ENCODE assay signal across 8 cellular contexts in the genomic region with DNA sequence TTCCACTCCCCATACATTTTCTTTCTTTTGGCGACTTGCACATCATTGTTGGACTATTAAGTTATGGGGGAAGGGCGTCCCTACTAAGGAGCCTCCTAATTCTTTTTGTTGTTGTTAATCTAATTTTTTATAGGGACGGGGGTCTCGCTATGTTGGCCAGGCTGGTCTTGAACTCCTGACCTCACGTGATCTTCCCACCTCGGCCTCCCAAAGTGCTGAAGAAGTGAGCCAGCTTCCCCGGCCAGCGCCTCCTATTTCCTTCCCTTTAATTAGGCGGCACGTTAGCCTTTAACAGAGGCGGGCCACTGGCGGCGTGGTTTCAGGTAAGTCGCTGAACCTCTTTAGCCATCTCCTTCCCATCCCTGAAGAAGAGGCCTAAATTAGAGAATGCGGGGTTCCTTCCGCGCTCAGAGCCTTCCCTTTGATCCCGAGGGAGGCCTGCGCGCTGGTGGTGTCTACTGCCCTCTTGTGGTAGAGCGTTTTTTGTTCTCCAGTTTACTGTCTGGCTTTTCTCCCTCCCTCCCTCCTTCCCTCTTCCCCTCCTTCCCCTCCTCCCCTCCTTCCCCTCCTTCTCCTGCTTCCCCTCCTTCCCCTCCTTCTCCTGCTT. TPM values are rescaled to one million over a fixed set of nuclear protein-coding genes. Genes with fewer than 3 reads are reported as not detected.
DNase-seq lines count a peak whose midpoint lies in the region; ATAC-seq and TF ChIP-seq lines count a peak whose summit lies in the region.

No MANE protein-coding gene starts in this region.

- H3K4me3 ChIP-seq in CD8-positive, alpha-beta T cell (ENCODE audit: low read depth, low read length), result peak overlapping the region; percentile 39
- H3K4me3 ChIP-seq in NT2/D1 (ENCODE audit: insufficient read length, low read depth), result no peak overlapping the region
- no peak overlapping the region for H3K4me3 ChIP-seq in epithelial cell of proximal tubule (ENCODE audit: low read depth, low read length)
- peak overlapping the region; percentile 9 to 43 for H3K4me3 ChIP-seq in mucosa of rectum (ENCODE audit: low read length in 2 of 2)

- no peaks in the 10 kb centered on the region for H3K9me3 ChIP-seq in CD8-positive, alpha-beta T cell (ENCODE audit: low read length)
- H3K9me3 ChIP-seq in NT2/D1 (ENCODE audit: insufficient read depth, low read length) (no peaks in the 10 kb centered on the region), mucosa of rectum (ENCODE audit: control insufficient read depth in 2 of 2, low read length in 2 of 2) (no peaks in the 10 kb centered on the region)

- DNase-seq in CD8-positive, alpha-beta T cell, result peak in 6 of 7 experiments; percentile 31 to 69 (median 58)
- DNase-seq in HuH-7.5 (ENCODE audit: low spot score) (peak; percentile 43), NT2/D1 (ENCODE audit: low read depth, low spot score) (peak; percentile 77), epithelial cell of proximal tubule (ENCODE audit: low read depth) (peak; percentile 13)
- DNase-seq in activated CD8-positive, alpha-beta memory T cell treated with anti-CD3 and anti-CD28 coated beads, Interleukin-2, amount 50 U/mL, for 4 hours, result peak; percentile 57
- peak; percentile 47 to 48 for DNase-seq in stimulated activated CD8-positive, alpha-beta memory T cell treated with anti-CD3 and anti-CD28 coated beads, Interleukin-7, amount 100 ng/mL, for 4 hours (ENCODE audit: low read depth in 2 of 2)

- POLR2A ChIA-PET in CD8-positive, alpha-beta T cell (lab: Charles Lee), result interaction anchor here (0.9 kb wide), 1 partner anchor 10 kb away, joined by 3 read pairs; no protein-coding TSS in a partner anchor

- no peaks in the 10 kb centered on the region for H3K36me3 Mint-ChIP-seq in CD8-positive, alpha-beta T cell

- H3K9ac ChIP-seq in NT2/D1 (ENCODE audit: insufficient read length, low read depth) (no peak overlapping the region), mucosa of rectum (ENCODE audit: low read depth in 1 of 2, low read length in 2 of 2) (peak overlapping the region in 1 of 2 donors; percentile 48)

- no peaks in the 10 kb centered on the region for H3K36me3 ChIP-seq in CD8-positive, alpha-beta T cell (ENCODE audit: insufficient read depth, low read length)
- no peaks in the 10 kb centered on the region for H3K36me3 ChIP-seq in NT2/D1 (ENCODE audit: insufficient read depth, insufficient read length, low read length)
- H3K36me3 ChIP-seq in mucosa of rectum (ENCODE audit: control insufficient read depth in 2 of 2, insufficient read depth in 2 of 2, low read length in 2 of 2), result no peaks in the 10 kb centered on the region

- peaks cover 9% of the 10 kb centered on the region for H3K4me1 Mint-ChIP-seq in CD8-positive, alpha-beta T cell (ENCODE audit: low read depth)

- H3K9me3 Mint-ChIP-seq in CD8-positive, alpha-beta T cell, result no peaks in the 10 kb centered on the region

- intact Hi-C loops in CD8-positive, alpha-beta T cell (cut with DNase I, micrococcal nuclease), result loop anchor here (1.0 to 5.0 kb wide), 5 partner anchors 40 to 235 kb away; partner anchors contain the start of genes TNFRSF9 (in 2 of the 2) and PARK7 (in 1 of the 2)

- peak; percentile 69 for ATAC-seq in CD8-positive, alpha-beta T cell
- ATAC-seq in GM18517 (IDR thresholded peaks at IDR 0.05; ENCODE audit: unreplicated experiment), result no peak

- TF ChIP-seq CTCF in CD8-positive, alpha-beta T cell (IDR thresholded peaks at IDR 0.05), result peak; percentile 53
- TF ChIP-seq CTCF in epithelial cell of proximal tubule (conservative IDR thresholded peaks at IDR 0.05; ENCODE audit: low read depth, low read length), result peak; percentile 74

- H3K4me1 ChIP-seq in CD8-positive, alpha-beta T cell (ENCODE audit: insufficient read depth, low read length), result peaks cover 4% of the 10 kb centered on the region
- no peaks in the 10 kb centered on the region for H3K4me1 ChIP-seq in NT2/D1 (ENCODE audit: insufficient read depth, insufficient read length)
- no peaks in the 10 kb centered on the region for H3K4me1 ChIP-seq in mucosa of rectum (ENCODE audit: control insufficient read depth in 2 of 2, insufficient read depth in 2 of 2, low read length in 2 of 2)

- H3K4me3 Mint-ChIP-seq in CD8-positive, alpha-beta T cell, result peak overlapping the region; percentile 65

- CTCF ChIA-PET in CD8-positive, alpha-beta T cell (lab: Charles Lee), result interaction anchor here (0.8 to 3.6 kb wide), 8 partner anchors 15 to 235 kb away, joined by 3 to 19 read pairs (median 4); no protein-coding TSS in a partner anchor

- H3K27ac ChIP-seq in CD8-positive, alpha-beta T cell (ENCODE audit: low read depth, low read length), result no peak overlapping the region
- no peak overlapping the region for H3K27ac ChIP-seq in mucosa of rectum (ENCODE audit: low read depth in 2 of 2, low read length in 2 of 2)

- H3K27me3 ChIP-seq in CD8-positive, alpha-beta T cell (ENCODE audit: insufficient read depth, low read length), result no peaks in the 10 kb centered on the region
- H3K27me3 ChIP-seq in NT2/D1 (ENCODE audit: insufficient read depth, insufficient read length), result no peaks in the 10 kb centered on the region
- no peaks in the 10 kb centered on the region for H3K27me3 ChIP-seq in mucosa of rectum (ENCODE audit: control insufficient read depth in 2 of 2, insufficient read depth in 2 of 2, low read length in 2 of 2)

- no peak overlapping the region for H3K27ac Mint-ChIP-seq in CD8-positive, alpha-beta T cell

- H3K27me3 Mint-ChIP-seq in CD8-positive, alpha-beta T cell (ENCODE audit: low read depth), result no peaks in the 10 kb centered on the region

RNA-seq across cellular contexts. Expression of gene TNFRSF9, which starts 38.1 kb away (rescaled TPM):
- total RNA-seq in CD8-positive, alpha-beta T cell, result 1 to 10 TPM; 3.8 to 3.9 TPM
- 0.69 and 1.4 TPM in 2 replicates for total RNA-seq in epithelial cell of proximal tubule

RNA-seq across cellular contexts. Expression of gene UTS2, which starts 49.7 kb away (rescaled TPM):
- under 1 TPM; 0.31 to 0.60 TPM for total RNA-seq in CD8-positive, alpha-beta T cell
- total RNA-seq in epithelial cell of proximal tubule, result not detected in 2 replicates

RNA-seq across cellular contexts. Expression of gene PARK7, which starts 58.9 kb away (rescaled TPM):
- 10 to 100 TPM; 67.9 to 70.0 TPM for total RNA-seq in CD8-positive, alpha-beta T cell
- total RNA-seq in epithelial cell of proximal tubule, result 282 and 327 TPM in 2 replicates

Comparison
In these comparisons a context has a peak if more than half of its experiments do, and no peak if none do; other contexts are left out.
1. DNase-seq: peak in every context shown above with its lines; median percentile 77 in NT2/D1; 58 in CD8-positive, alpha-beta T cell; 57 in activated CD8-positive, alpha-beta memory T cell treated with anti-CD3 and anti-CD28 coated beads, Interleukin-2, amount 50 U/mL, for 4 hours; 48 in stimulated activated CD8-positive, alpha-beta memory T cell treated with anti-CD3 and anti-CD28 coated beads, Interleukin-7, amount 100 ng/mL, for 4 hours; 43 in HuH-7.5; 13 in epithelial cell of proximal tubule.
2. H3K4me3 ChIP-seq: peak in CD8-positive, alpha-beta T cell (single experiment) and mucosa of rectum (2 of 2); none in NT2/D1 (single experiment) and epithelial cell of proximal tubule (single experiment).